Comparison of ENCODE assay signal across 7 cellular contexts in the genomic region with DNA sequence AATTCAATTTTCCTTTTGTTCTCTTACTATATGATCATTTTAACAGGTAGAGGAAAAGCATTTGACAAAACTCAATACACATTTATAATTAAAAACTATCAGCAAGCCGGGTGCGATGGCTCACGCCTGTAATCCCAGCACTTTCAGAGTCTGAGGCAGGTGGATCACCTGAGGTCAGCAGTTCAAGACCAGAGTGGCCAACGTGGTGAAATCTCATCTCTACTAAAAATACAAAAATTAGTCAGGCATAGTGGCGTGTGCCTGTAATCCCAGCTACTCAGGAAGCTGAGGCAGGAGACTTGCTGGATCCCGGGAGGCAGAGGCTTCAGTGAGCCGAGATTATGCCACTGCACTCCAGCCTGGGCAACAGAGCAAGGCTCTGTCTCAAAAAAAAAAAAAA. TPM values are rescaled to one million over a fixed set of nuclear protein-coding genes. Genes with fewer than 3 reads are reported as not detected.
DNase-seq lines count a peak whose midpoint lies in the region; ATAC-seq and TF ChIP-seq lines count a peak whose summit lies in the region.
"Not testable (repeated sequence)": the region's sequence is repeated elsewhere in the genome, so short reads cannot be mapped to it uniquely, and the experiment has no call there.

No MANE protein-coding gene starts in this region.

- in situ Hi-C loops in gastrocnemius medialis (cut with MboI; ENCODE audit: low sequenced_read_pairs in 4 of 4) = loop anchor here in 1 of 4 donors (25.0 kb wide), 1 partner anchor 172 kb away; no protein-coding TSS in a partner anchor

- peaks cover 69 to 95% (median 86%) of the 10 kb centered on the region in 4 donors for H3K4me1 Mint-ChIP-seq in CD4-positive, alpha-beta memory T cell
- H3K4me1 Mint-ChIP-seq in activated T-helper 17 cell treated with anti-CD3 and anti-CD28 coated beads, Interleukin-2, amount 50 U/mL, for 72 hours = peaks cover 55% of the 10 kb centered on the region
- H3K4me1 Mint-ChIP-seq in central memory CD8-positive, alpha-beta T cell = peaks cover 79% of the 10 kb centered on the region
- H3K4me1 Mint-ChIP-seq in memory B cell = peaks cover 58% of the 10 kb centered on the region

- TF ChIP-seq POLR2A in gastrocnemius medialis (IDR thresholded peaks at IDR 0.05); vagina (IDR thresholded peaks at IDR 0.05): not testable (repeated sequence)

- ATAC-seq in activated T-helper 17 cell treated with anti-CD3 and anti-CD28 coated beads, Interleukin-2, amount 50 U/mL, for 72 hours (replicated peaks); central memory CD8-positive, alpha-beta T cell (replicated peaks; ENCODE audit: extremely low read depth, poor library complexity, severe bottlenecking); memory B cell (ENCODE audit: low read depth): not testable (repeated sequence)
- peak; percentile 21 to 44 for ATAC-seq in gastrocnemius medialis

- H3K4me3 ChIP-seq in CD4-positive, alpha-beta memory T cell (ENCODE audit: low read length in 2 of 2); gastrocnemius medialis; vagina: not testable (repeated sequence)

- H3K36me3 ChIP-seq in CD4-positive, alpha-beta memory T cell (ENCODE audit: insufficient read depth, low read length); gastrocnemius medialis; vagina: not testable (repeated sequence)

- not testable (repeated sequence) for DNase-seq in CD4-positive, alpha-beta memory T cell; central memory CD8-positive, alpha-beta T cell (ENCODE audit: low spot score in 2 of 2); memory B cell (ENCODE audit: low spot score in 2 of 2); gastrocnemius medialis; vagina (ENCODE audit: extremely low spot score in 2 of 2)

- not testable (repeated sequence) for H3K36me3 Mint-ChIP-seq in CD4-positive, alpha-beta memory T cell; activated T-helper 17 cell treated with anti-CD3 and anti-CD28 coated beads, Interleukin-2, amount 50 U/mL, for 72 hours (ENCODE audit: low read depth); central memory CD8-positive, alpha-beta T cell (ENCODE audit: insufficient read depth); memory B cell

- TF ChIP-seq CTCF in VCaP (conservative IDR thresholded peaks at IDR 0.05); gastrocnemius medialis (IDR thresholded peaks at IDR 0.05 in 4 of 5, conservative IDR thresholded peaks at IDR 0.05 in 1 of 5); vagina (IDR thresholded peaks at IDR 0.05): not testable (repeated sequence)

- not testable (repeated sequence) for H3K27me3 Mint-ChIP-seq in CD4-positive, alpha-beta memory T cell; activated T-helper 17 cell treated with anti-CD3 and anti-CD28 coated beads, Interleukin-2, amount 50 U/mL, for 72 hours; central memory CD8-positive, alpha-beta T cell; memory B cell

- not testable (repeated sequence) for H3K9me3 Mint-ChIP-seq in CD4-positive, alpha-beta memory T cell; activated T-helper 17 cell treated with anti-CD3 and anti-CD28 coated beads, Interleukin-2, amount 50 U/mL, for 72 hours; central memory CD8-positive, alpha-beta T cell; memory B cell

- H3K4me1 ChIP-seq in CD4-positive, alpha-beta memory T cell (ENCODE audit: insufficient read depth, low read length) = peaks cover 95% of the 10 kb centered on the region
- H3K4me1 ChIP-seq in gastrocnemius medialis = peaks cover 40 to 41% of the 10 kb centered on the region in 2 donors
- peaks cover 58% of the 10 kb centered on the region for H3K4me1 ChIP-seq in vagina

- H3K9me3 ChIP-seq in CD4-positive, alpha-beta memory T cell (ENCODE audit: control insufficient read depth in 1 of 2, low read length in 2 of 2); gastrocnemius medialis; vagina: not testable (repeated sequence)

- CTCF ChIA-PET in CD4-positive, alpha-beta memory T cell (lab: Charles Lee; ENCODE audit: partially characterized antibody) = interaction anchor here (0.7 to 1.0 kb wide), 2 partner anchors 56 to 96 kb away, joined by 3 to 4 read pairs; no protein-coding TSS in a partner anchor

- H3K27ac Mint-ChIP-seq in CD4-positive, alpha-beta memory T cell = peak overlapping the region in 4 of 7 donors; percentile 1 to 57 (median 23)
- not testable (repeated sequence) for H3K27ac Mint-ChIP-seq in activated T-helper 17 cell treated with anti-CD3 and anti-CD28 coated beads, Interleukin-2, amount 50 U/mL, for 72 hours
- H3K27ac Mint-ChIP-seq in central memory CD8-positive, alpha-beta T cell (ENCODE audit: low read depth) = peak overlapping the region; percentile 74
- H3K27ac Mint-ChIP-seq in memory B cell = peak overlapping the region; percentile 71

- not testable (repeated sequence) for H3K27me3 ChIP-seq in CD4-positive, alpha-beta memory T cell (ENCODE audit: insufficient read depth, low read length); gastrocnemius medialis; vagina

- H3K4me3 Mint-ChIP-seq in CD4-positive, alpha-beta memory T cell = peak overlapping the region in 2 of 8 donors; percentile 10 to 44
- H3K4me3 Mint-ChIP-seq in activated T-helper 17 cell treated with anti-CD3 and anti-CD28 coated beads, Interleukin-2, amount 50 U/mL, for 72 hours = peak overlapping the region; percentile 53
- not testable (repeated sequence) for H3K4me3 Mint-ChIP-seq in central memory CD8-positive, alpha-beta T cell; memory B cell

- POLR2A ChIA-PET in CD4-positive, alpha-beta memory T cell (lab: Charles Lee; ENCODE audit: partially characterized antibody) = interaction anchor here (1.1 kb wide), 1 partner anchor 14 kb away, joined by 4 read pairs; no protein-coding TSS in a partner anchor

- H3K27ac ChIP-seq in CD4-positive, alpha-beta memory T cell (ENCODE audit: low read depth, low read length) = not testable (repeated sequence)
- peak overlapping the region; percentile 14; the same call in 1 of the 2 replicates for H3K27ac ChIP-seq in VCaP
- H3K27ac ChIP-seq in gastrocnemius medialis = peak overlapping the region in 2 of 4 donors; percentile 37 to 42
- peak overlapping the region; percentile 53 for H3K27ac ChIP-seq in vagina

- intact Hi-C loops in CD4-positive, alpha-beta memory T cell (cut with micrococcal nuclease); gastrocnemius medialis (cut with DNase I; ENCODE audit: low total_unique reads); vagina (cut with DNase I): not testable (repeated sequence)

RNA-seq across cellular contexts. Expression of gene MYCBP2, which starts 11.4 kb away (rescaled TPM):
- total RNA-seq in CD4-positive, alpha-beta memory T cell = 100 to 1,000 TPM; 189 to 197 TPM
- 10 to 100 TPM; 13.3 to 48.3 TPM for polyA plus RNA-seq in CD4-positive, alpha-beta memory T cell
- 100 to 1,000 TPM in 1 of 2 donors, 10 to 100 TPM in 1; 69.1 to 101 TPM for total RNA-seq in activated T-helper 17 cell treated with anti-CD3 and anti-CD28 coated beads, Interleukin-2, amount 50 U/mL, for 72 hours
- total RNA-seq in gastrocnemius medialis = 10 to 100 TPM; 42.1 to 56.9 (median 45.1) TPM
- total RNA-seq in vagina = 191 TPM
